In genomic region chr20:10268636-10269035, GRCh38 we compare ENCODE assay signal across 40 cellular contexts. TPM values are rescaled to one million over a fixed set of nuclear protein-coding genes. Genes with fewer than 3 reads are reported as not detected.
"Had no signal": no experiment of that assay in that cellular context is flagged by ENCODE, and none has a peak within 500 bp of the region (broad histone marks: within the 10 kb centered on the region; RNA-seq: fewer than 3 reads in every experiment).

No MANE protein-coding gene starts in this region.

- H3K36me3 Mint-ChIP-seq: activated naive CD4-positive, alpha-beta T cell treated with anti-CD3 and anti-CD28 coated beads, Interleukin-2, amount 10 ng/mL, durations not matched to agents 7 days and 5 days; activated naive CD4-positive, alpha-beta T cell treated with anti-CD3 and anti-CD28 coated beads, Interleukin-2, amount 50 U/mL, for 24 hours; activated naive CD8-positive, alpha-beta T cell; activated naive CD8-positive, alpha-beta T cell treated with anti-CD3 and anti-CD28 coated beads for 36 hours; activated naive CD8-positive, alpha-beta T cell treated with anti-CD3 and anti-CD28 coated beads, Interleukin-2, amount 10 ng/mL, durations not matched to agents 7 days and 5 days had no signal

- H3K4me3 Mint-ChIP-seq: activated naive CD4-positive, alpha-beta T cell treated with anti-CD3 and anti-CD28 coated beads for 36 hours; activated naive CD4-positive, alpha-beta T cell treated with anti-CD3 and anti-CD28 coated beads, Interleukin-2, amount 10 ng/mL, durations not matched to agents 7 days and 5 days; activated naive CD4-positive, alpha-beta T cell treated with anti-CD3 and anti-CD28 coated beads, Interleukin-2, amount 50 U/mL, for 24 hours; activated naive CD8-positive, alpha-beta T cell; activated naive CD8-positive, alpha-beta T cell treated with anti-CD3 and anti-CD28 coated beads for 36 hours; activated naive CD8-positive, alpha-beta T cell treated with anti-CD3 and anti-CD28 coated beads, Interleukin-2, amount 10 ng/mL, durations not matched to agents 7 days and 5 days; activated naive CD8-positive, alpha-beta T cell treated with anti-CD3 and anti-CD28 coated beads, Interleukin-2, amount 50 U/mL, for 24 hours; activated T-cell treated with anti-CD3 and anti-CD28 coated beads, Interleukin-2, amount 50 U/mL, for 24 hours; activated T-cell treated with anti-CD3 and anti-CD28 coated beads, Interleukin-2, amount 50 U/mL, for 4 hours; activated T-cell treated with anti-CD3 and anti-CD28 coated beads, Interleukin-2, amount 50 U/mL, for 72 hours; activated T-helper 1 cell treated with anti-CD3 and anti-CD28 coated beads, Interleukin-12 subunit alpha, Interleukin-12 subunit beta, Interleukin-2, Interleukin-4 antibody, amounts not matched to agents 30 ng/mL and 10 ng/mL and 1 ng/mL, durations not matched to agents 14 hours and 24 hours and 36 hours; activated T-helper 17 cell treated with anti-CD3 and anti-CD28 coated beads, Interleukin-2, amount 50 U/mL, for 72 hours; brain; central memory CD8-positive, alpha-beta T cell had no signal

- DNase-seq: activated effector memory CD4-positive, alpha-beta T cell treated with anti-CD3 and anti-CD28 coated beads, Interleukin-2, amount 50 U/mL, for 16 hours; activated effector memory CD4-positive, alpha-beta T cell treated with Interleukin-2 at 50 U/mL for 16 hours; activated gamma-delta T cell; activated gamma-delta T cell treated with Interleukin-2 at 50 U/mL for 16 hours; activated naive CD4-positive, alpha-beta T cell; activated naive CD4-positive, alpha-beta T cell treated with anti-CD3 and anti-CD28 coated beads for 36 hours; activated naive CD4-positive, alpha-beta T cell treated with anti-CD3 and anti-CD28 coated beads, Interleukin-2, amount 10 ng/mL, durations not matched to agents 7 days and 5 days; activated naive CD4-positive, alpha-beta T cell treated with anti-CD3 and anti-CD28 coated beads, Interleukin-2, amount 50 U/mL, for 16 hours; activated naive CD4-positive, alpha-beta T cell treated with Interleukin-2 at 50 U/mL for 16 hours; activated naive CD8-positive, alpha-beta T cell treated with anti-CD3 and anti-CD28 coated beads for 36 hours; activated naive CD8-positive, alpha-beta T cell treated with anti-CD3 and anti-CD28 coated beads, Interleukin-2, amount 10 ng/mL, durations not matched to agents 7 days and 5 days; activated naive CD8-positive, alpha-beta T cell treated with anti-CD3 and anti-CD28 coated beads, Interleukin-2, amount 50 U/mL, for 24 hours; activated T-cell treated with anti-CD3 and anti-CD28 coated beads, Interleukin-2, amount 50 U/mL, for 1 hour; activated T-cell treated with anti-CD3 and anti-CD28 coated beads, Interleukin-2, amount 50 U/mL, for 24 hours; activated T-cell treated with anti-CD3 and anti-CD28 coated beads, Interleukin-2, amount 50 U/mL, for 4 hours; activated T-cell treated with anti-CD3 and anti-CD28 coated beads, Interleukin-2, amount 50 U/mL, for 48 hours; activated T-cell treated with anti-CD3 and anti-CD28 coated beads, Interleukin-2, amount 50 U/mL, for 72 hours; adrenal gland; amniotic stem cell; amygdala; anterior cingulate cortex; aorta; body of pancreas; brain microvascular endothelial cell; caudate nucleus; central memory CD4-positive, alpha-beta T cell; cerebellar nuclear complex had no signal

- H3K9me3 ChIP-seq: adrenal gland, ascending aorta, body of pancreas, breast epithelium had no signal

- H3K27ac ChIP-seq: adrenal gland, ascending aorta, body of pancreas, brain microvascular endothelial cell, breast epithelium, cardiac muscle cell had no signal

- H3K36me3 ChIP-seq: adrenal gland, ascending aorta, brain microvascular endothelial cell, breast epithelium, cardiac muscle cell had no signal

- FAIRE-seq: astrocyte, bronchial epithelial cell had no signal

- H3K4me1 Mint-ChIP-seq: activated naive CD4-positive, alpha-beta T cell treated with anti-CD3 and anti-CD28 coated beads, Interleukin-2, amount 10 ng/mL, durations not matched to agents 7 days and 5 days; activated naive CD4-positive, alpha-beta T cell treated with anti-CD3 and anti-CD28 coated beads, Interleukin-2, amount 50 U/mL, for 24 hours; activated naive CD8-positive, alpha-beta T cell treated with anti-CD3 and anti-CD28 coated beads for 36 hours; activated naive CD8-positive, alpha-beta T cell treated with anti-CD3 and anti-CD28 coated beads, Interleukin-2, amount 10 ng/mL, durations not matched to agents 7 days and 5 days; activated naive CD8-positive, alpha-beta T cell treated with anti-CD3 and anti-CD28 coated beads, Interleukin-2, amount 50 U/mL, for 24 hours; activated T-helper 17 cell treated with anti-CD3 and anti-CD28 coated beads, Interleukin-2, amount 50 U/mL, for 72 hours; central memory CD8-positive, alpha-beta T cell had no signal

- H3K27ac Mint-ChIP-seq: activated naive CD4-positive, alpha-beta T cell treated with anti-CD3 and anti-CD28 coated beads for 36 hours; activated naive CD4-positive, alpha-beta T cell treated with anti-CD3 and anti-CD28 coated beads, Interleukin-2, amount 10 ng/mL, durations not matched to agents 7 days and 5 days; activated naive CD4-positive, alpha-beta T cell treated with anti-CD3 and anti-CD28 coated beads, Interleukin-2, amount 50 U/mL, for 24 hours; activated naive CD4-positive, alpha-beta T cell treated with anti-CD3 and anti-CD28 coated beads, Interleukin-2, amount 50 U/mL, for 72 hours; activated naive CD8-positive, alpha-beta T cell; activated naive CD8-positive, alpha-beta T cell treated with anti-CD3 and anti-CD28 coated beads for 36 hours; activated naive CD8-positive, alpha-beta T cell treated with anti-CD3 and anti-CD28 coated beads, Interleukin-2, amount 10 ng/mL, durations not matched to agents 7 days and 5 days; activated naive CD8-positive, alpha-beta T cell treated with anti-CD3 and anti-CD28 coated beads, Interleukin-2, amount 50 U/mL, for 24 hours; activated T-cell treated with anti-CD3 and anti-CD28 coated beads, Interleukin-2, amount 50 U/mL, for 24 hours; activated T-cell treated with anti-CD3 and anti-CD28 coated beads, Interleukin-2, amount 50 U/mL, for 72 hours; activated T-helper 1 cell treated with anti-CD3 and anti-CD28 coated beads, Interleukin-12 subunit alpha, Interleukin-12 subunit beta, Interleukin-2, Interleukin-4 antibody, amounts not matched to agents 30 ng/mL and 10 ng/mL and 1 ng/mL, durations not matched to agents 14 hours and 24 hours and 36 hours; activated T-helper 17 cell treated with anti-CD3 and anti-CD28 coated beads, Interleukin-2, amount 50 U/mL, for 72 hours; activated T-helper 2 cell treated with anti-CD3 and anti-CD28 coated beads, Interferon-gamma antibody, Interleukin-2, Interleukin-4, amounts not matched to agents 10 μg/mL and 5 μg/mL and 100 μg/mL, durations not matched to agents 14 hours and 24 hours and 36 hours; brain had no signal

- H3K9me3 Mint-ChIP-seq: activated naive CD4-positive, alpha-beta T cell treated with anti-CD3 and anti-CD28 coated beads for 36 hours; activated naive CD4-positive, alpha-beta T cell treated with anti-CD3 and anti-CD28 coated beads, Interleukin-2, amount 10 ng/mL, durations not matched to agents 7 days and 5 days; activated naive CD4-positive, alpha-beta T cell treated with anti-CD3 and anti-CD28 coated beads, Interleukin-2, amount 50 U/mL, for 24 hours; activated naive CD4-positive, alpha-beta T cell treated with anti-CD3 and anti-CD28 coated beads, Interleukin-2, amount 50 U/mL, for 72 hours; activated naive CD8-positive, alpha-beta T cell treated with anti-CD3 and anti-CD28 coated beads for 36 hours; activated naive CD8-positive, alpha-beta T cell treated with anti-CD3 and anti-CD28 coated beads, Interleukin-2, amount 10 ng/mL, durations not matched to agents 7 days and 5 days; activated naive CD8-positive, alpha-beta T cell treated with anti-CD3 and anti-CD28 coated beads, Interleukin-2, amount 50 U/mL, for 24 hours; activated T-cell treated with anti-CD3 and anti-CD28 coated beads, Interleukin-2, amount 50 U/mL, for 24 hours; activated T-cell treated with anti-CD3 and anti-CD28 coated beads, Interleukin-2, amount 50 U/mL, for 4 hours; activated T-cell treated with anti-CD3 and anti-CD28 coated beads, Interleukin-2, amount 50 U/mL, for 72 hours; activated T-helper 1 cell treated with anti-CD3 and anti-CD28 coated beads, Interleukin-12 subunit alpha, Interleukin-12 subunit beta, Interleukin-2, Interleukin-4 antibody, amounts not matched to agents 30 ng/mL and 10 ng/mL and 1 ng/mL, durations not matched to agents 14 hours and 24 hours and 36 hours; activated T-helper 17 cell treated with anti-CD3 and anti-CD28 coated beads, Interleukin-2, amount 50 U/mL, for 72 hours; activated T-helper 2 cell treated with anti-CD3 and anti-CD28 coated beads, Interferon-gamma antibody, Interleukin-2, Interleukin-4, amounts not matched to agents 10 μg/mL and 5 μg/mL and 100 μg/mL, durations not matched to agents 14 hours and 24 hours and 36 hours; brain; central memory CD8-positive, alpha-beta T cell had no signal

- H3K27me3 ChIP-seq: adrenal gland, ascending aorta, body of pancreas, brain microvascular endothelial cell, breast epithelium, cardiac muscle cell had no signal

- H3K4me3 ChIP-seq: adrenal gland, ascending aorta, body of pancreas, breast epithelium, cardiac muscle cell had no signal

- H3K27me3 Mint-ChIP-seq: activated naive CD4-positive, alpha-beta T cell treated with anti-CD3 and anti-CD28 coated beads, Interleukin-2, amount 10 ng/mL, durations not matched to agents 7 days and 5 days; activated naive CD4-positive, alpha-beta T cell treated with anti-CD3 and anti-CD28 coated beads, Interleukin-2, amount 50 U/mL, for 24 hours; activated naive CD8-positive, alpha-beta T cell treated with anti-CD3 and anti-CD28 coated beads, Interleukin-2, amount 10 ng/mL, durations not matched to agents 7 days and 5 days; activated naive CD8-positive, alpha-beta T cell treated with anti-CD3 and anti-CD28 coated beads, Interleukin-2, amount 50 U/mL, for 24 hours; activated T-cell treated with anti-CD3 and anti-CD28 coated beads, Interleukin-2, amount 50 U/mL, for 24 hours; brain had no signal

RNA-seq across cellular contexts. Expression of gene SNAP25, which starts 50.0 kb away (rescaled TPM):
- total RNA-seq: activated naive CD4-positive, alpha-beta T cell treated with anti-CD3 and anti-CD28 coated beads for 36 hours; activated naive CD8-positive, alpha-beta T cell treated with anti-CD3 and anti-CD28 coated beads for 36 hours; activated naive CD8-positive, alpha-beta T cell treated with anti-CD3 and anti-CD28 coated beads, Interleukin-2, amount 10 ng/mL, durations not matched to agents 7 days and 5 days; bronchial epithelial cell had no signal
